24 cellular contexts compared by ENCODE assay signal in the genomic region with DNA sequence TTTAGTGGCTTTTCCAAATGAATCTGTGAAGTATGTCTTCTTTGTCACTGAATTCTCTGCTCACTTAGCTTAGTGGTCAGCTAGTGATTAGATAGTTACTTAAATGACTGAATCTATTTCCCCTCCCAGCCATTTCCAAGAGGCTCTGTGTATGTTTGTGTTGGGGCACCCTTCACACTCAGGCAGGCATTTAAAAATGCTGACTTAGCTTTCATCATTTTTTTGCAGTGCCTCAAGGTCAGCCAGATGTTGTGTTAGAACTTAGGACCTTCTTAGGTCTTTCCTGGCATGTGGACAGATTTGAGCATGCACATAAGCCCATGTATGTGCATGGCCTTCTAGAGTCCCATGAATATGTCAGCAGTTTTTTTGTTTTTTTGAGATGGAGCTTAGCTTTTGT. TPM values are rescaled to one million over a fixed set of nuclear protein-coding genes. Genes with fewer than 3 reads are reported as not detected.
"Had no signal": no experiment of that assay in that cellular context is flagged by ENCODE, and none has a peak within 500 bp of the region (broad histone marks: within the 10 kb centered on the region; RNA-seq: fewer than 3 reads in every experiment).

No MANE protein-coding gene starts in this region.

- ATAC-seq: gastrocnemius medialis, heart right ventricle, left cardiac atrium, left lung, left ventricle myocardium superior, lower lobe of right lung, mucosa of descending colon had no signal

- H3K27me3 ChIP-seq: dorsolateral prefrontal cortex, esophagus muscularis mucosa, gastrocnemius medialis, heart right ventricle, left lung had no signal

- H3K36me3 ChIP-seq: esophagus muscularis mucosa, gastrocnemius medialis, heart right ventricle, left lung, lower lobe of right lung had no signal

- H3K4me1 ChIP-seq: esophagus muscularis mucosa, gastrocnemius medialis, heart right ventricle, left lung, lower lobe of right lung had no signal

- FAIRE-seq: colon, endothelial cell of umbilical vein, islet of Langerhans, keratinocyte had no signal

- H3K4me3 ChIP-seq: coronary artery, dorsolateral prefrontal cortex, esophagus muscularis mucosa, gastrocnemius medialis, heart right ventricle, left lung, lower lobe of right lung, mucosa of descending colon had no signal

- DNase-seq: dermis blood vessel endothelial cell; dorsolateral prefrontal cortex; effector CD4-positive, alpha-beta T cell; effector memory CD4-positive, alpha-beta T cell; foreskin fibroblast; foreskin melanocyte; gastrocnemius medialis; glutamatergic neuron; head of caudate nucleus; heart right ventricle; hippocampal formation; left cardiac atrium; left lung; left ventricle myocardium superior; lower lobe of right lung; mesenchymal stem cell; mucosa of descending colon; naive B cell had no signal

- H3K9me3 ChIP-seq: gastrocnemius medialis had no signal

- H3K27ac ChIP-seq: coronary artery, dorsolateral prefrontal cortex, esophagus muscularis mucosa, gastrocnemius medialis, heart right ventricle, left lung, lower lobe of right lung had no signal

RNA-seq across cellular contexts. Expression of a gene that starts 25.4 kb away (rescaled TPM):
- polyA plus RNA-seq: keratinocyte had no signal
